ENCODE assay signal across 8 cellular contexts in genomic region chr6:109095036-109095820, GRCh38. TPM values are rescaled to one million over a fixed set of nuclear protein-coding genes. Genes with fewer than 3 reads are reported as not detected.
DNase-seq lines count a peak whose midpoint lies in the region; ATAC-seq and TF ChIP-seq lines count a peak whose summit lies in the region.

TSS of gene CEP57L1 (plus strand) at chr6:109095507. CDS start at chr6:109145222, 49,715 bp downstream.

- H3K27ac Mint-ChIP-seq in IgD-negative memory B cell: peak within 1 kb of the TSS; percentile 95 to 100 (median 99)

- H3K4me1 Mint-ChIP-seq in IgD-negative memory B cell: peaks cover 34 to 40% (median 36%) of the 10 kb centered on the region in 3 donors

- H3K9me3 ChIP-seq in PC-9 (ENCODE audit: insufficient read depth, low read depth) (no peaks in the 10 kb centered on the region), mucosa of descending colon (no peaks in the 10 kb centered on the region)

- H3F3A ChIP-seq in PC-9 (ENCODE audit: insufficient read depth, low read depth): peaks cover 15% of the 10 kb centered on the region

- peaks cover 54% of the 10 kb centered on the region for H3K79me2 ChIP-seq in PC-9 (ENCODE audit: low read depth)

- peak within 1 kb of the TSS; percentile 99 for H2AFZ ChIP-seq in PC-9

- H3K27me3 Mint-ChIP-seq in IgD-negative memory B cell: peaks cover 2% of the 10 kb centered on the region

- H3K4me3 Mint-ChIP-seq in IgD-negative memory B cell: peak within 1 kb of the TSS; percentile 93 to 98 (median 95)

- H3K27ac ChIP-seq in PC-9 (peak within 1 kb of the TSS; percentile 90), epithelial cell of prostate (peak within 1 kb of the TSS; percentile 94)

- H3K9me2 ChIP-seq in PC-9 (ENCODE audit: insufficient read depth): no peaks in the 10 kb centered on the region

- H3K9me3 Mint-ChIP-seq in IgD-negative memory B cell: peaks cover 0 to 2% (median 0%) of the 10 kb centered on the region in 3 donors

- no peaks in the 10 kb centered on the region; the same call in 1 of the 2 replicates for H4K20me1 ChIP-seq in PC-9 (ENCODE audit: insufficient read depth)

- POLR2A ChIA-PET in PC-9 (lab: Charles Lee; ENCODE audit: unreplicated experiment): interaction anchor here (0.6 to 1.3 kb wide), 6 partner anchors 91 to 1110 kb away, joined by 3 to 10 read pairs (median 4); partner anchors contain the start of genes PPIL6 and SMPD2

- CTCF ChIA-PET in PC-9 (lab: Charles Lee): no interaction called here

- peak within 1 kb of the TSS; percentile 91 for H3K4me2 ChIP-seq in PC-9

- TF ChIP-seq CTCF in PC-9 (conservative IDR thresholded peaks at IDR 0.05): no peak
- TF ChIP-seq CTCF in mucosa of descending colon (IDR thresholded peaks at IDR 0.05): peak; percentile 16

- BruUV-seq in PC-9 (replicated peaks; lab: Mats Ljungman, UMichigan): TSS peak; percentile 85

- H3K27me3 ChIP-seq in PC-9 (ENCODE audit: insufficient read depth, low read depth): no peaks in the 10 kb centered on the region

- no peaks in the 10 kb centered on the region for H3K36me3 Mint-ChIP-seq in IgD-negative memory B cell

- intact Hi-C loops in PC-9 (cut with micrococcal nuclease; ENCODE audit: unreplicated experiment): loop anchor here (1.0 to 10.0 kb wide), 5 partner anchors 78 to 834 kb away; partner anchors contain the start of genes AK9, CD164, FIG4 and SNX3
- intact Hi-C loops in mucosa of descending colon (cut with DNase I, micrococcal nuclease): no loop called here

- ATAC-seq in GM21529 (IDR thresholded peaks at IDR 0.05; ENCODE audit: unreplicated experiment) (peak; percentile 70), mucosa of descending colon (peak; percentile 86)

- H3K4me3 ChIP-seq in PC-9 (peak within 1 kb of the TSS; percentile 80), mucosa of descending colon (peak within 1 kb of the TSS; percentile 38)

- H3K4me1 ChIP-seq in PC-9 (replicated peaks; ENCODE audit: insufficient read depth) (peaks cover 36% of the 10 kb centered on the region), mucosa of descending colon (ENCODE audit: low read depth) (peaks cover 22% of the 10 kb centered on the region)

- H3K36me3 ChIP-seq in PC-9 (ENCODE audit: low read depth): no peaks in the 10 kb centered on the region
- H3K36me3 ChIP-seq in mucosa of descending colon (ENCODE audit: low read depth): no peaks in the 10 kb centered on the region

- DNase-seq in DMS153 treated with DMSO at 0.1 percent for 48 hours (lab: John Stamatoyannopoulos, UW; ENCODE audit: unreplicated experiment) (peak; percentile 97), PC-9 (peak; percentile 90 to 94), epithelial cell of prostate (ENCODE audit: low read depth, low spot score) (peak; percentile 93), mucosa of descending colon (peak; percentile 98)
- DNase-seq in activated T-cell treated with anti-CD3 and anti-CD28 coated beads, Interleukin-2, amount 50 U/mL, for 1 hour: peak; percentile 92
- peak; percentile 93 for DNase-seq in stimulated activated CD8-positive, alpha-beta memory T cell treated with anti-CD3 and anti-CD28 coated beads, Interleukin-4, amount 100 ng/mL, for 24 hours (ENCODE audit: low read depth)

RNA-seq across cellular contexts. Expression of gene CEP57L1, which starts in this region (rescaled TPM):
- 4.9 TPM for polyA plus RNA-seq in IgD-negative memory B cell
- total RNA-seq in PC-9 (2021) (17.2 and 18.3 TPM in 2 replicates), mucosa of descending colon (10 to 100 TPM; 12.0 to 15.9 (median 14.1) TPM)

Comparison
In these comparisons a context has a peak if more than half of its experiments do, and no peak if none do; other contexts are left out.
1. Peak in every context shown above with its lines: DNase-seq, ATAC-seq, H3K4me3 ChIP-seq and H3K27ac ChIP-seq.